ENCODE assay signal across 4 cellular contexts in the genomic region with DNA sequence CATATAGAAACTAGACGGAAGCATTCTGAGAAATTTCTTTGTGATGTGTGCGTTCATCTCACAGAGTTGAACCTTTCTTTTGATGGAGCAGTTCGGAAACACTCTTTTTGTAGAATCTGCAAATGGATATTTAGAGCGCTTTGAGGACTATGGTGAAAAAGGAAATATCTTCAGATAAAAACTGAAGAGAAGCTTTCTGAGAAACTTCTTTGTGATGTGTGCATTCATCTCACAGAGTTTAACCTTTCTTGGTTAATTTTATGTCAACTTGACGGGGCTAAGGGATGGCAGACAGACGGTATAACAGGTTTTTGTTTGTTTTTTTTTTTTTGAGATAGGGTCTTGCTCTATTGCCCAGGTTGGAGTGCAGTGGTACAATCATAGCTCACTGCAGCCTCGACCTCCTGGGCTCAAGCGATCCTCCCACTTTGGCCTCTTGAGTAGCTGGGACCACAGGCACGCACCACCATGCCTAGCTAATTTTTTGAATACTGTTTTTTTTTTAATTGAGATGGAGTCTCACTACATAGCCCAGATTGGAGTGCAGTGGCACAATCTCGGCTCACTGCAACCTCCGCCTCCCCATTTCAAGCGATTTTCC. TPM values are rescaled to one million over a fixed set of nuclear protein-coding genes. Genes with fewer than 3 reads are reported as not detected.
"Had no signal": no experiment of that assay in that cellular context is flagged by ENCODE, and none has a peak within 500 bp of the region (broad histone marks: within the 10 kb centered on the region; RNA-seq: fewer than 3 reads in every experiment).

No MANE protein-coding gene starts in this region.

RNA-seq across cellular contexts. Expression of gene TMEM184A, which starts 36.6 kb away (rescaled TPM):
- total RNA-seq: endothelial cell of umbilical vein, frontal cortex, mononuclear cell had no signal
- polyA plus RNA-seq: immature natural killer cell had no signal
